Comparison of ENCODE assay signal across 16 cellular contexts in genomic region chr11:126331286-126331685, GRCh38.
"Had no signal": no experiment of that assay in that cellular context is flagged by ENCODE, and none has a peak within 500 bp of the region (broad histone marks: within the 10 kb centered on the region; RNA-seq: fewer than 3 reads in every experiment).

No MANE protein-coding gene starts in this region.

- H3K27me3 Mint-ChIP-seq: activated naive CD8-positive, alpha-beta T cell treated with anti-CD3 and anti-CD28 coated beads for 36 hours; memory B cell; stimulated activated naive CD8-positive, alpha-beta T cell treated with anti-CD3 and anti-CD28 coated beads, Interleukin-15, Interleukin-2, amounts not matched to agents 100 ng/mL and 50 ng/mL, for 24 hours; T-cell had no signal

- H3K27me3 ChIP-seq: breast epithelium, heart left ventricle, sigmoid colon, thyroid gland had no signal

- H3K9me3 Mint-ChIP-seq: activated naive CD8-positive, alpha-beta T cell treated with anti-CD3 and anti-CD28 coated beads for 36 hours; memory B cell; stimulated activated naive CD8-positive, alpha-beta T cell treated with anti-CD3 and anti-CD28 coated beads, Interleukin-15, Interleukin-2, amounts not matched to agents 100 ng/mL and 50 ng/mL, for 24 hours; T-cell; WTC11 had no signal

- H3K9me3 ChIP-seq: breast epithelium, heart left ventricle, sigmoid colon, thyroid gland had no signal

- H3K4me3 ChIP-seq: breast epithelium, heart left ventricle, sigmoid colon, thyroid gland had no signal

- H3K27ac Mint-ChIP-seq: activated naive CD8-positive, alpha-beta T cell treated with anti-CD3 and anti-CD28 coated beads for 36 hours; memory B cell; stimulated activated naive CD8-positive, alpha-beta T cell treated with anti-CD3 and anti-CD28 coated beads, Interleukin-15, Interleukin-2, amounts not matched to agents 100 ng/mL and 50 ng/mL, for 24 hours; T-cell; WTC11 had no signal

- H3K4me1 ChIP-seq: breast epithelium, parathyroid adenoma, thyroid gland had no signal

- H3K27ac ChIP-seq: parathyroid adenoma, sigmoid colon, thyroid gland had no signal

- H3K36me3 ChIP-seq: breast epithelium, thyroid gland had no signal

- DNase-seq: activated CD4-positive, alpha-beta T cell treated with anti-CD3 and anti-CD28 coated beads, Interleukin-2, amount 50 U/mL, for 48 hours; activated naive CD4-positive, alpha-beta T cell; activated naive CD8-positive, alpha-beta T cell treated with anti-CD3 and anti-CD28 coated beads for 36 hours; cerebellar nuclear complex; islet precursor cell; left colon; sigmoid colon; stimulated activated CD4-positive, alpha-beta T cell treated with anti-CD3 and anti-CD28 coated beads, Interleukin-4, amount 100 ng/mL, for 24 hours; T-cell; thyroid gland had no signal

- ATAC-seq: left colon, T-cell, WTC11 had no signal

- H3K4me3 Mint-ChIP-seq: activated naive CD8-positive, alpha-beta T cell treated with anti-CD3 and anti-CD28 coated beads for 36 hours; memory B cell; stimulated activated naive CD8-positive, alpha-beta T cell treated with anti-CD3 and anti-CD28 coated beads, Interleukin-15, Interleukin-2, amounts not matched to agents 100 ng/mL and 50 ng/mL, for 24 hours; T-cell; WTC11 had no signal
